In genomic region chr3:157500232-157500631, GRCh38 we compare ENCODE assay signal across 1 cellular context.
TF ChIP-seq lines count a peak whose summit lies in the region.

No MANE protein-coding gene starts in this region.

TF ChIP-seq in GM23338, 12 proteins besides CTCF, POLR2A, EP300 and RAD21 (continued from another document):
- TF ChIP-seq ZNF462 (CRISPR knock-in tag; IDR thresholded peaks at IDR 0.05) (no peak), ZNF331 (CRISPR knock-in tag; IDR thresholded peaks at IDR 0.05; ENCODE audit: low read depth) (no peak), NANOG (IDR thresholded peaks at IDR 0.05; ENCODE audit: borderline replicate concordance) (no peak), EZH2 (IDR thresholded peaks at IDR 0.05; ENCODE audit: low read depth, unreplicated experiment) (no peak), EZH2phosphoT487 (IDR thresholded peaks at IDR 0.05; ENCODE audit: unreplicated experiment) (no peak), POLR2AphosphoS5 (IDR thresholded peaks at IDR 0.05; ENCODE audit: low read depth) (no peak), REST (IDR thresholded peaks at IDR 0.05; ENCODE audit: unreplicated experiment) (no peak), ETS1 (IDR thresholded peaks at IDR 0.05) (no peak), ZNF114 (CRISPR knock-in tag; IDR thresholded peaks at IDR 0.05) (no peak), CREB1 (CRISPR knock-in tag; IDR thresholded peaks at IDR 0.05; ENCODE audit: low read depth) (no peak), JUNB (IDR thresholded peaks at IDR 0.05; ENCODE audit: unreplicated experiment) (no peak)
